Comparison of ENCODE assay signal across 15 cellular contexts in genomic region chr3:122067588-122068240, GRCh38. TPM values are rescaled to one million over a fixed set of nuclear protein-coding genes. Genes with fewer than 3 reads are reported as not detected.
DNase-seq lines count a peak whose midpoint lies in the region; ATAC-seq and TF ChIP-seq lines count a peak whose summit lies in the region.
"Had no signal": no experiment of that assay in that cellular context is flagged by ENCODE, and none has a peak within 500 bp of the region (broad histone marks: within the 10 kb centered on the region; RNA-seq: fewer than 3 reads in every experiment).

No MANE protein-coding gene starts in this region.

- peaks cover 23 to 41% (median 32%) of the 10 kb centered on the region in 3 donors for H3K4me1 Mint-ChIP-seq in naive B cell
- H3K4me1 Mint-ChIP-seq in activated naive CD8-positive, alpha-beta T cell treated with anti-CD3 and anti-CD28 coated beads for 36 hours = no peaks in the 10 kb centered on the region
- H3K4me1 Mint-ChIP-seq: activated naive CD4-positive, alpha-beta T cell treated with anti-CD3 and anti-CD28 coated beads, Interleukin-2, amount 10 ng/mL, durations not matched to agents 7 days and 5 days had no signal

- H3K27me3 ChIP-seq in Loucy (ENCODE audit: insufficient read depth, low read length, poor library complexity, severe bottlenecking) (no peaks in the 10 kb centered on the region), suprapubic skin (no peaks in the 10 kb centered on the region), PC-3 (ENCODE audit: low read length) (no peaks in the 10 kb centered on the region)

- H3K4me3 ChIP-seq in Loucy (ENCODE audit: low read length, poor library complexity, severe bottlenecking) (no peak overlapping the region), suprapubic skin (no peak overlapping the region), PC-3 (ENCODE audit: low read length) (no peak overlapping the region)
- H3K4me3 ChIP-seq: prostate gland had no signal

- H3K9me3 ChIP-seq in Loucy (ENCODE audit: insufficient read depth, low read depth, low read length) = no peaks in the 10 kb centered on the region
- no peaks in the 10 kb centered on the region for H3K9me3 ChIP-seq in suprapubic skin
- no peaks in the 10 kb centered on the region for H3K9me3 ChIP-seq in PC-3 (ENCODE audit: low read length)
- H3K9me3 ChIP-seq: prostate gland had no signal

- H3K9ac ChIP-seq in Loucy (ENCODE audit: low read depth, low read length, poor library complexity, severe bottlenecking) (no peak overlapping the region), PC-3 (ENCODE audit: low read length) (no peak overlapping the region)

- H3K4me1 ChIP-seq in Loucy (ENCODE audit: insufficient read depth, low read length, poor library complexity, severe bottlenecking) = peaks cover 17% of the 10 kb centered on the region
- no peaks in the 10 kb centered on the region for H3K4me1 ChIP-seq in suprapubic skin
- H3K4me1 ChIP-seq in PC-3 (ENCODE audit: insufficient read depth, low read length) = no peaks in the 10 kb centered on the region
- H3K4me1 ChIP-seq: prostate gland had no signal

- no peaks in the 10 kb centered on the region for H3K27me3 Mint-ChIP-seq in naive B cell
- H3K27me3 Mint-ChIP-seq in activated naive CD8-positive, alpha-beta T cell treated with anti-CD3 and anti-CD28 coated beads for 36 hours = no peaks in the 10 kb centered on the region

- H2AFZ ChIP-seq in Loucy (ENCODE audit: low read length) (peak overlapping the region; percentile 62; the same call in 1 of the 2 replicates), PC-3 (ENCODE audit: low read length) (no peak overlapping the region)

- no peaks in the 10 kb centered on the region for H3K36me3 Mint-ChIP-seq in naive B cell
- no peaks in the 10 kb centered on the region for H3K36me3 Mint-ChIP-seq in activated naive CD8-positive, alpha-beta T cell treated with anti-CD3 and anti-CD28 coated beads for 36 hours
- H3K36me3 Mint-ChIP-seq: activated naive CD4-positive, alpha-beta T cell treated with anti-CD3 and anti-CD28 coated beads, Interleukin-2, amount 10 ng/mL, durations not matched to agents 7 days and 5 days; type B pancreatic cell had no signal

- no peak for TF ChIP-seq POLR2A in suprapubic skin (IDR thresholded peaks at IDR 0.05)

- H3K27ac Mint-ChIP-seq in naive B cell = peak overlapping the region in 4 of 6 donors; percentile 30 to 70 (median 48)
- no peak overlapping the region for H3K27ac Mint-ChIP-seq in activated naive CD8-positive, alpha-beta T cell treated with anti-CD3 and anti-CD28 coated beads for 36 hours
- H3K27ac Mint-ChIP-seq: activated naive CD4-positive, alpha-beta T cell treated with anti-CD3 and anti-CD28 coated beads, Interleukin-2, amount 10 ng/mL, durations not matched to agents 7 days and 5 days; type B pancreatic cell had no signal

- intact Hi-C loops in PC-3 (cut with micrococcal nuclease) = no loop called here

- H3K27ac ChIP-seq in suprapubic skin (no peak overlapping the region), PC-3 (ENCODE audit: low read length) (no peak overlapping the region)
- H3K27ac ChIP-seq: prostate gland had no signal

- no peaks in the 10 kb centered on the region for H3K36me3 ChIP-seq in Loucy (ENCODE audit: insufficient read depth, low read length)
- H3K36me3 ChIP-seq in suprapubic skin = no peaks in the 10 kb centered on the region
- H3K36me3 ChIP-seq in PC-3 (ENCODE audit: low read depth, low read length) = no peaks in the 10 kb centered on the region
- H3K36me3 ChIP-seq: prostate gland had no signal

- POLR2A ChIA-PET in PC-3 (lab: Charles Lee; ENCODE audit: unreplicated experiment) = no interaction called here

- H3K9me3 Mint-ChIP-seq in naive B cell = peaks cover 0 to 2% (median 0%) of the 10 kb centered on the region in 7 donors
- H3K9me3 Mint-ChIP-seq in activated naive CD8-positive, alpha-beta T cell treated with anti-CD3 and anti-CD28 coated beads for 36 hours = no peaks in the 10 kb centered on the region
- H3K9me3 Mint-ChIP-seq: activated naive CD4-positive, alpha-beta T cell treated with anti-CD3 and anti-CD28 coated beads, Interleukin-2, amount 10 ng/mL, durations not matched to agents 7 days and 5 days; type B pancreatic cell had no signal

- H3K9me2 ChIP-seq in Loucy (replicated peaks; ENCODE audit: low read depth, low read length) = no peaks in the 10 kb centered on the region
- H3K9me2 ChIP-seq in PC-3 (replicated peaks; ENCODE audit: low read length) = no peaks in the 10 kb centered on the region

- H3K4me3 Mint-ChIP-seq in naive B cell = peak overlapping the region in 3 of 8 donors; percentile 4 to 46 (median 43)
- H3K4me3 Mint-ChIP-seq in activated naive CD8-positive, alpha-beta T cell treated with anti-CD3 and anti-CD28 coated beads for 36 hours = no peak overlapping the region
- H3K4me3 Mint-ChIP-seq: activated naive CD4-positive, alpha-beta T cell treated with anti-CD3 and anti-CD28 coated beads, Interleukin-2, amount 10 ng/mL, durations not matched to agents 7 days and 5 days; type B pancreatic cell had no signal

- TF ChIP-seq CTCF in Loucy (conservative IDR thresholded peaks at IDR 0.05; ENCODE audit: low read length) (no peak), suprapubic skin (IDR thresholded peaks at IDR 0.05) (no peak), PC-3 (conservative IDR thresholded peaks at IDR 0.05; ENCODE audit: low read depth, low read length) (no peak)

- H4K20me1 ChIP-seq in Loucy (ENCODE audit: insufficient read depth, low read length, poor library complexity, severe bottlenecking) (no peaks in the 10 kb centered on the region), PC-3 (ENCODE audit: low read length) (no peaks in the 10 kb centered on the region)

- H3K4me2 ChIP-seq in Loucy (ENCODE audit: low read depth, low read length, poor library complexity, severe bottlenecking) (peak overlapping the region; percentile 46), PC-3 (ENCODE audit: low read length) (no peak overlapping the region)

- no peak for DNase-seq in naive B cell
- no peak for DNase-seq in stimulated activated CD4-positive, alpha-beta T cell treated with anti-CD3 and anti-CD28 coated beads, Interleukin-1b, Interleukin-23, amount 100 ng/mL, for 48 hours
- DNase-seq in suprapubic skin (ENCODE audit: low spot score in 2 of 2) = no peak
- DNase-seq in activated naive CD8-positive, alpha-beta T cell treated with anti-CD3 and anti-CD28 coated beads for 36 hours = no peak
- no peak for DNase-seq in PC-3
- DNase-seq: activated CD4-positive, CD25-positive, alpha-beta regulatory T cell; activated naive CD4-positive, alpha-beta T cell treated with anti-CD3 and anti-CD28 coated beads, Interleukin-2, amount 10 ng/mL, durations not matched to agents 7 days and 5 days; Calu3; dermis blood vessel endothelial cell had no signal

- CTCF ChIA-PET in PC-3 (lab: Charles Lee) = no interaction called here

- H3F3A ChIP-seq in Loucy (ENCODE audit: low read depth) (no peaks in the 10 kb centered on the region), PC-3 (ENCODE audit: low read length, unreplicated experiment) (no peaks in the 10 kb centered on the region)

- no TSS peak for BruUV-seq in PC-3 (replicated peaks; lab: Mats Ljungman, UMichigan)

- TF ChIP-seq EP300 in suprapubic skin (IDR thresholded peaks at IDR 0.05) = no peak

- ATAC-seq in GM18517 (IDR thresholded peaks at IDR 0.05; ENCODE audit: unreplicated experiment) (peak; percentile 35), GM21786 (IDR thresholded peaks at IDR 0.05; ENCODE audit: unreplicated experiment) (peak; percentile 43), naive B cell (ENCODE audit: low read depth in 2 of 2) (peak; percentile 41 to 58), PC-3 (no peak)
- ATAC-seq: Panc1 had no signal

- WGBS in suprapubic skin = 78% methylated on average over 2 of the region's 2 CpGs

- H3K79me2 ChIP-seq in Loucy (ENCODE audit: insufficient read depth, low read length) (no peaks in the 10 kb centered on the region), PC-3 (ENCODE audit: low read length) (no peaks in the 10 kb centered on the region)

RNA-seq across cellular contexts. Expression of gene CD86, which starts 12.6 kb away (rescaled TPM):
- 10 to 100 TPM; 18.0 to 61.4 (median 45.4) TPM for polyA plus RNA-seq in naive B cell (ENCODE audit: low read depth in 6 of 6)
- total RNA-seq in suprapubic skin (10 to 100 TPM in 1 of 4 donors, 1 to 10 TPM in 3; 2.2 to 12.2 (median 3.3) TPM), PC-3 (2014; rRNA removed) (0.07 TPM in 1 of 2 replicates, not detected in the other)
- under 1 TPM; 0.08 to 0.12 TPM for total RNA-seq in activated naive CD8-positive, alpha-beta T cell treated with anti-CD3 and anti-CD28 coated beads for 36 hours
- total RNA-seq: Calu3, dermis blood vessel endothelial cell had no signal

RNA-seq across cellular contexts. Expression of gene ILDR1, which starts 45.7 kb away (rescaled TPM):
- 1 to 10 TPM in 2 of 6 donors, under 1 TPM in 3, not detected in 1; 0.18 to 1.6 (median 0.67) TPM for polyA plus RNA-seq in naive B cell (ENCODE audit: low read depth in 6 of 6)
- 1 to 10 TPM; 1.9 to 3.7 (median 2.3) TPM for total RNA-seq in suprapubic skin
- total RNA-seq in activated naive CD8-positive, alpha-beta T cell treated with anti-CD3 and anti-CD28 coated beads for 36 hours = not detected
- total RNA-seq in PC-3 (2014; rRNA removed) = 4.8 and 5.6 TPM in 2 replicates
- total RNA-seq: dermis blood vessel endothelial cell had no signal
